Comparison of ENCODE assay signal across 18 cellular contexts in genomic region chr3:15460891-15461524, GRCh38. TPM values are rescaled to one million over a fixed set of nuclear protein-coding genes. Genes with fewer than 3 reads are reported as not detected.
A peak's percentile ranks its signal among the peaks of the same experiment; 100 is the strongest.
DNase-seq lines count a peak whose midpoint lies in the region; ATAC-seq lines count a peak whose summit lies in the region.
"Had no signal": no experiment of that assay in that cellular context is flagged by ENCODE, and none has a peak within 500 bp of the region (broad histone marks: within the 10 kb centered on the region; RNA-seq: fewer than 3 reads in every experiment).

No MANE protein-coding gene starts in this region.

- peaks cover 4% of the 10 kb centered on the region for H3K36me3 Mint-ChIP-seq in activated CD8-positive, alpha-beta memory T cell treated with anti-CD3 and anti-CD28 coated beads, Interleukin-2, amount 10 ng/mL, durations not matched to agents 7 days and 5 days
- peaks cover 5% of the 10 kb centered on the region for H3K36me3 Mint-ChIP-seq in T-helper 17 cell (ENCODE audit: low read depth)
- peaks cover 5% of the 10 kb centered on the region for H3K36me3 Mint-ChIP-seq in natural killer cell treated with Interleukin-12 subunit alpha and Interleukin-12 subunit beta and Interleukin-15 and Interleukin-18, amount 100 ng/mL, for 72 hours

- peaks cover 29% of the 10 kb centered on the region for H3K4me1 Mint-ChIP-seq in activated CD8-positive, alpha-beta memory T cell treated with anti-CD3 and anti-CD28 coated beads, Interleukin-2, amount 10 ng/mL, durations not matched to agents 7 days and 5 days
- H3K4me1 Mint-ChIP-seq in T-helper 17 cell, result peaks cover 27% of the 10 kb centered on the region
- H3K4me1 Mint-ChIP-seq in natural killer cell treated with Interleukin-12 subunit alpha and Interleukin-12 subunit beta and Interleukin-15 and Interleukin-18, amount 100 ng/mL, for 72 hours (ENCODE audit: low read depth in 2 of 2), result peaks cover 34 to 44% of the 10 kb centered on the region in 2 donors

- H3K27ac Mint-ChIP-seq in activated CD8-positive, alpha-beta memory T cell treated with anti-CD3 and anti-CD28 coated beads, Interleukin-2, amount 10 ng/mL, durations not matched to agents 7 days and 5 days, result peak overlapping the region; percentile 38
- peak overlapping the region; percentile 93 for H3K27ac Mint-ChIP-seq in T-helper 17 cell
- H3K27ac Mint-ChIP-seq in natural killer cell treated with Interleukin-12 subunit alpha and Interleukin-12 subunit beta and Interleukin-15 and Interleukin-18, amount 100 ng/mL, for 72 hours, result peak overlapping the region; percentile 70 to 71
- H3K27ac Mint-ChIP-seq: stimulated activated memory B cell treated with anti-CD40 and anti-IgM and Interleukin-4, amounts not matched to agents 10 μg/mL and 1 μg/mL and 100 μg/mL, for 72 hours had no signal

- H3K9me3 ChIP-seq in T-helper 17 cell (ENCODE audit: control insufficient read depth, low read length, poor library complexity, severe bottlenecking), result no peaks in the 10 kb centered on the region
- H3K9me3 ChIP-seq: ascending aorta, left lung, uterus had no signal

- peak overlapping the region; percentile 21 for H3K4me3 Mint-ChIP-seq in activated CD8-positive, alpha-beta memory T cell treated with anti-CD3 and anti-CD28 coated beads, Interleukin-2, amount 10 ng/mL, durations not matched to agents 7 days and 5 days
- peak overlapping the region; percentile 68 for H3K4me3 Mint-ChIP-seq in T-helper 17 cell
- peak overlapping the region; percentile 66 for H3K4me3 Mint-ChIP-seq in natural killer cell treated with Interleukin-12 subunit alpha and Interleukin-12 subunit beta and Interleukin-15 and Interleukin-18, amount 100 ng/mL, for 72 hours
- H3K4me3 Mint-ChIP-seq: activated T-cell treated with anti-CD3 and anti-CD28 coated beads, Interleukin-2, amount 50 U/mL, for 4 hours; stimulated activated memory B cell treated with anti-CD40 and anti-IgM and Interleukin-4, amounts not matched to agents 10 μg/mL and 1 μg/mL and 100 μg/mL, for 72 hours had no signal

- DNase-seq in activated CD8-positive, alpha-beta memory T cell treated with anti-CD3 and anti-CD28 coated beads, Interleukin-2, amount 10 ng/mL, durations not matched to agents 7 days and 5 days, result peak; percentile 70
- no peak for DNase-seq in activated CD8-positive, alpha-beta memory T cell treated with anti-CD3 and anti-CD28 coated beads, Interleukin-2, amount 50 U/mL, for 48 hours
- peak; percentile 38 for DNase-seq in LHCN-M2 (ENCODE audit: low read depth)
- DNase-seq in T-helper 17 cell, result no peak
- no peak for DNase-seq in natural killer cell treated with Interleukin-12 subunit alpha and Interleukin-12 subunit beta and Interleukin-15 and Interleukin-18, amount 100 ng/mL, for 72 hours (ENCODE audit: low spot score)
- no peak for DNase-seq in NCI-H2081 (lab: John Stamatoyannopoulos, UW)
- no peak for DNase-seq in stimulated activated naive CD4-positive, alpha-beta T cell (lab: John Stamatoyannopoulos, UW)
- no peak for DNase-seq in NCI-H2227 (lab: John Stamatoyannopoulos, UW; ENCODE audit: unreplicated experiment)
- DNase-seq: activated T-cell treated with anti-CD3 and anti-CD28 coated beads, Interleukin-2, amount 50 U/mL, for 4 hours; hippocampal formation; left lung; naive thymus-derived CD8-positive, alpha-beta T cell; NCI-H1105; NCI-H510A treated with DMSO at 0.1 percent for 48 hours; stimulated activated CD4-positive, alpha-beta T cell treated with anti-CD3 and anti-CD28 coated beads, Interleukin-4, amount 100 ng/mL, for 24 hours; uterus had no signal

- no peaks in the 10 kb centered on the region for H3K9me3 Mint-ChIP-seq in activated CD8-positive, alpha-beta memory T cell treated with anti-CD3 and anti-CD28 coated beads, Interleukin-2, amount 10 ng/mL, durations not matched to agents 7 days and 5 days (ENCODE audit: low read depth)
- H3K9me3 Mint-ChIP-seq in natural killer cell treated with Interleukin-12 subunit alpha and Interleukin-12 subunit beta and Interleukin-15 and Interleukin-18, amount 100 ng/mL, for 72 hours, result no peaks in the 10 kb centered on the region
- H3K9me3 Mint-ChIP-seq: activated T-cell treated with anti-CD3 and anti-CD28 coated beads, Interleukin-2, amount 50 U/mL, for 4 hours had no signal

- ATAC-seq in activated CD8-positive, alpha-beta memory T cell treated with anti-CD3 and anti-CD28 coated beads, Interleukin-2, amount 10 ng/mL, durations not matched to agents 7 days and 5 days, result peak; percentile 64
- peak; percentile 56 for ATAC-seq in T-helper 17 cell
- peak; percentile 49 to 76 for ATAC-seq in natural killer cell treated with Interleukin-12 subunit alpha and Interleukin-12 subunit beta and Interleukin-15 and Interleukin-18, amount 100 ng/mL, for 72 hours
- ATAC-seq: activated T-cell treated with anti-CD3 and anti-CD28 coated beads, Interleukin-2, amount 50 U/mL, for 4 hours; left lung; stimulated activated memory B cell treated with anti-CD40 and anti-IgM and Interleukin-4, amounts not matched to agents 10 μg/mL and 1 μg/mL and 100 μg/mL, for 72 hours had no signal

- CTCF ChIA-PET in activated CD8-positive, alpha-beta memory T cell treated with anti-CD3 and anti-CD28 coated beads, Interleukin-2, amount 10 ng/mL, durations not matched to agents 7 days and 5 days (lab: Charles Lee), result interaction anchor here (0.8 to 1.6 kb wide), 3 partner anchors 10 to 96 kb away, joined by 3 to 5 read pairs (median 3); no protein-coding TSS in a partner anchor

- no peaks in the 10 kb centered on the region for H3K27me3 Mint-ChIP-seq in activated CD8-positive, alpha-beta memory T cell treated with anti-CD3 and anti-CD28 coated beads, Interleukin-2, amount 10 ng/mL, durations not matched to agents 7 days and 5 days
- no peaks in the 10 kb centered on the region for H3K27me3 Mint-ChIP-seq in T-helper 17 cell
- no peaks in the 10 kb centered on the region for H3K27me3 Mint-ChIP-seq in natural killer cell treated with Interleukin-12 subunit alpha and Interleukin-12 subunit beta and Interleukin-15 and Interleukin-18, amount 100 ng/mL, for 72 hours
- H3K27me3 Mint-ChIP-seq: naive thymus-derived CD8-positive, alpha-beta T cell had no signal

RNA-seq across cellular contexts. Expression of gene EAF1, which starts 33.6 kb away (rescaled TPM):
- 10 to 100 TPM; 27.3 to 29.5 TPM for total RNA-seq in activated CD8-positive, alpha-beta memory T cell treated with anti-CD3 and anti-CD28 coated beads, Interleukin-2, amount 10 ng/mL, durations not matched to agents 7 days and 5 days
- 17.6 and 20.3 TPM in 2 replicates for total RNA-seq in LHCN-M2 (2014; rRNA removed)
- polyA plus RNA-seq in LHCN-M2 (2012), result 6.2 TPM
- total RNA-seq in T-helper 17 cell, result 10 to 100 TPM; 25.9 to 31.5 TPM
- total RNA-seq in natural killer cell treated with Interleukin-12 subunit alpha and Interleukin-12 subunit beta and Interleukin-15 and Interleukin-18, amount 100 ng/mL, for 72 hours, result 10 to 100 TPM; 41.8 to 74.3 TPM

RNA-seq across cellular contexts. Expression of gene METTL6, which starts 33.7 kb away (rescaled TPM):
- total RNA-seq in activated CD8-positive, alpha-beta memory T cell treated with anti-CD3 and anti-CD28 coated beads, Interleukin-2, amount 10 ng/mL, durations not matched to agents 7 days and 5 days, result 10 to 100 TPM; 17.2 to 18.3 TPM
- 26.5 and 26.9 TPM in 2 replicates for total RNA-seq in LHCN-M2 (2014; rRNA removed)
- polyA plus RNA-seq in LHCN-M2 (2012), result 18.0 TPM
- 1 to 10 TPM; 6.5 to 8.6 TPM for total RNA-seq in T-helper 17 cell
- total RNA-seq in natural killer cell treated with Interleukin-12 subunit alpha and Interleukin-12 subunit beta and Interleukin-15 and Interleukin-18, amount 100 ng/mL, for 72 hours, result 10 to 100 TPM; 17.6 to 22.8 TPM

Comparison
In these comparisons a context has a peak if more than half of its experiments do, and no peak if none do; other contexts are left out.
1. DNase-seq: peak in activated CD8-positive, alpha-beta memory T cell treated with anti-CD3 and anti-CD28 coated beads, Interleukin-2, amount 10 ng/mL, durations not matched to agents 7 days and 5 days (single experiment) and LHCN-M2 (single experiment); none in activated CD8-positive, alpha-beta memory T cell treated with anti-CD3 and anti-CD28 coated beads, Interleukin-2, amount 50 U/mL, for 48 hours (single experiment), T-helper 17 cell (0 of 3), natural killer cell treated with Interleukin-12 subunit alpha and Interleukin-12 subunit beta and Interleukin-15 and Interleukin-18, amount 100 ng/mL, for 72 hours (single experiment), NCI-H2081 (0 of 2), stimulated activated naive CD4-positive, alpha-beta T cell (0 of 6) and NCI-H2227 (single experiment).
2. H3K27ac Mint-ChIP-seq: peak in every context shown above with its lines; median percentile 93 in T-helper 17 cell; 70 in natural killer cell treated with Interleukin-12 subunit alpha and Interleukin-12 subunit beta and Interleukin-15 and Interleukin-18, amount 100 ng/mL, for 72 hours; 38 in activated CD8-positive, alpha-beta memory T cell treated with anti-CD3 and anti-CD28 coated beads, Interleukin-2, amount 10 ng/mL, durations not matched to agents 7 days and 5 days.
3. Peak in every context shown above with its lines, with median percentiles within 50 percentile points of each other: ATAC-seq and H3K4me3 Mint-ChIP-seq.